ENCODE assay signal across 9 cellular contexts in genomic region chr2:112048887-112049286, GRCh38. TPM values are rescaled to one million over a fixed set of nuclear protein-coding genes. Genes with fewer than 3 reads are reported as not detected.
DNase-seq lines count a peak whose midpoint lies in the region; ATAC-seq and TF ChIP-seq lines count a peak whose summit lies in the region.
"Had no signal": no experiment of that assay in that cellular context is flagged by ENCODE, and none has a peak within 500 bp of the region (broad histone marks: within the 10 kb centered on the region; RNA-seq: fewer than 3 reads in every experiment).

No MANE protein-coding gene starts in this region.

- intact Hi-C loops in OCI-LY7 (cut with micrococcal nuclease; ENCODE audit: unreplicated experiment), result loop anchor here (1.0 kb wide), 1 partner anchor 162 kb away; no protein-coding TSS in a partner anchor
- intact Hi-C loops in right lobe of liver (cut with DNase I), result loop anchor here (5.0 kb wide), 2 partner anchors 157 to 162 kb away; no protein-coding TSS in a partner anchor
- intact Hi-C loops in vagina (cut with DNase I), result no loop called here

- CTCF ChIA-PET in OCI-LY7 (lab: Charles Lee; ENCODE audit: unreplicated experiment), result no interaction called here

- 15% methylated on average over 3 of the region's 3 CpGs for WGBS in right lobe of liver (ENCODE audit: insufficient coverage, low coverage, low lambda C conversion rate, missing lambda C conversion rate)

- TF ChIP-seq CTCF in OCI-LY7 (conservative IDR thresholded peaks at IDR 0.05; ENCODE audit: low read length) (peak; percentile 94), choroid plexus epithelial cell (conservative IDR thresholded peaks at IDR 0.05; ENCODE audit: low read depth, low read length) (peak; percentile 75), right lobe of liver (IDR thresholded peaks at IDR 0.05) (peak; percentile 77 to 88 (median 86)), vagina (IDR thresholded peaks at IDR 0.05) (peak; percentile 72 to 85 (median 78))

- H3K9me3 ChIP-seq in OCI-LY7 (ENCODE audit: low read length) (no peaks in the 10 kb centered on the region), right lobe of liver (no peaks in the 10 kb centered on the region), vagina (peaks cover 6% of the 10 kb centered on the region)

- no peak overlapping the region for H3K4me2 ChIP-seq in OCI-LY7 (ENCODE audit: low read length)

- H3K27ac ChIP-seq in OCI-LY7 (ENCODE audit: low read depth, low read length, poor library complexity, severe bottlenecking) (no peak overlapping the region), right lobe of liver (no peak overlapping the region), vagina (no peak overlapping the region)

- no peaks in the 10 kb centered on the region for H4K20me1 ChIP-seq in OCI-LY7 (ENCODE audit: insufficient read depth, low read length)
- H4K20me1 ChIP-seq: BLaER1 treated with 17β-estradiol and CSF1 and Interleukin-3, amounts not matched to agents 10 nM and 100 nM had no signal

- no peaks in the 10 kb centered on the region for H3K36me3 ChIP-seq in OCI-LY7 (ENCODE audit: insufficient read depth, low read length)
- no peaks in the 10 kb centered on the region for H3K36me3 ChIP-seq in right lobe of liver
- H3K36me3 ChIP-seq in vagina, result no peaks in the 10 kb centered on the region
- H3K36me3 ChIP-seq: BLaER1 treated with 17β-estradiol and CSF1 and Interleukin-3, amounts not matched to agents 10 nM and 100 nM had no signal

- TF ChIP-seq POLR2A in right lobe of liver (IDR thresholded peaks at IDR 0.05) (no peak), vagina (IDR thresholded peaks at IDR 0.05) (no peak)

- no peaks in the 10 kb centered on the region for H3K9me2 ChIP-seq in OCI-LY7 (ENCODE audit: insufficient read depth, low read length)

- ATAC-seq in right lobe of liver, result peak; percentile 89 to 94 (median 90)

- H3K79me2 ChIP-seq in OCI-LY7 (ENCODE audit: insufficient read depth, low read depth, low read length), result no peaks in the 10 kb centered on the region

- BruUV-seq in OCI-LY7 (replicated peaks; lab: Mats Ljungman, UMichigan), result no TSS peak

- no peak overlapping the region for H2AFZ ChIP-seq in OCI-LY7 (ENCODE audit: low read length)

- H3K4me3 ChIP-seq in OCI-LY7 (ENCODE audit: low read depth, low read length, poor library complexity, severe bottlenecking) (no peak overlapping the region), choroid plexus epithelial cell (ENCODE audit: low read depth, low read length) (no peak overlapping the region), right lobe of liver (no peak overlapping the region), vagina (no peak overlapping the region)
- H3K4me3 ChIP-seq: BLaER1 treated with 17β-estradiol and CSF1 and Interleukin-3, amounts not matched to agents 10 nM and 100 nM had no signal

- POLR2A ChIA-PET in OCI-LY7 (lab: Charles Lee), result interaction anchor here (1.3 kb wide), 1 partner anchor 161 kb away, joined by 3 read pairs; no protein-coding TSS in a partner anchor

- DNase-seq in NCI-H2107 treated with DMSO at 0.1 percent for 48 hours (lab: John Stamatoyannopoulos, UW; ENCODE audit: unreplicated experiment) (peak; percentile 68), NCI-H2107 (lab: John Stamatoyannopoulos, UW) (no peak), HT1080 (ENCODE audit: low read depth) (peak; percentile 52), OCI-LY7 (ENCODE audit: low spot score) (peak; percentile 61), choroid plexus epithelial cell (ENCODE audit: low read depth) (peak; percentile 80), right lobe of liver (no peak), vagina (ENCODE audit: extremely low spot score in 2 of 2) (no peak)
- DNase-seq in effector CD8-positive, alpha-beta T cell (lab: John Stamatoyannopoulos, UW), result no peak

- peaks cover 6% of the 10 kb centered on the region for H3K4me1 ChIP-seq in OCI-LY7 (ENCODE audit: insufficient read depth, low read length, poor library complexity, severe bottlenecking)
- H3K4me1 ChIP-seq in right lobe of liver, result peaks cover 0 to 15% (median 7%) of the 10 kb centered on the region in 4 donors
- peaks cover 12% of the 10 kb centered on the region for H3K4me1 ChIP-seq in vagina

- no peaks in the 10 kb centered on the region for H3K27me3 ChIP-seq in right lobe of liver
- H3K27me3 ChIP-seq in vagina, result no peaks in the 10 kb centered on the region
- H3K27me3 ChIP-seq: BLaER1 treated with 17β-estradiol and CSF1 and Interleukin-3, amounts not matched to agents 10 nM and 100 nM had no signal

RNA-seq across cellular contexts. Expression of gene TMEM87B, which starts 6.2 kb away (rescaled TPM):
- 11.7 and 15.4 TPM in 2 replicates for total RNA-seq in HT1080 (2014; rRNA removed; shearing (Covaris generic))
- polyA plus RNA-seq in HT1080 (2015; cell fraction: cytosol; rRNA removed), result 12.5 and 16.3 TPM in 2 replicates
- 39.5 and 42.6 TPM in 2 replicates for polyA plus RNA-seq in HT1080 (2015; cell fraction: nucleus; rRNA removed)
- total RNA-seq in OCI-LY7 (2014; rRNA removed; shearing (Covaris generic)), result 9.1 and 13.9 TPM in 2 replicates
- total RNA-seq in OCI-LY7 (2022) (22.8 TPM in 2 replicates), right lobe of liver (10 to 100 TPM in 3 of 6 experiments, 1 to 10 TPM in 3; 5.4 to 18.0 (median 8.8) TPM), vagina (18.9 TPM)

Comparison
In these comparisons a context has a peak if more than half of its experiments do, and no peak if none do; other contexts are left out.
1. DNase-seq: peak in NCI-H2107 treated with DMSO at 0.1 percent for 48 hours (single experiment), HT1080 (single experiment), OCI-LY7 (single experiment) and choroid plexus epithelial cell (single experiment); none in NCI-H2107 (single experiment), right lobe of liver (0 of 3), vagina (0 of 2) and effector CD8-positive, alpha-beta T cell (single experiment).
2. Peak in every context shown above with its lines, with median percentiles within 50 percentile points of each other: CTCF ChIP-seq.